Comparison of ENCODE assay signal across 9 cellular contexts in genomic region chr12:53750812-53751335, GRCh38. TPM values are rescaled to one million over a fixed set of nuclear protein-coding genes. Genes with fewer than 3 reads are reported as not detected.
DNase-seq lines count a peak whose midpoint lies in the region; ATAC-seq lines count a peak whose summit lies in the region.
"Had no signal": no experiment of that assay in that cellular context is flagged by ENCODE, and none has a peak within 500 bp of the region (broad histone marks: within the 10 kb centered on the region; RNA-seq: fewer than 3 reads in every experiment).

No MANE protein-coding gene starts in this region.

- no peak overlapping the region for H3K27ac Mint-ChIP-seq in dendritic cell treated with granulocyte-macrophage colony-stimulating factor and Interleukin-4, amounts not matched to agents 40 ng/mL and 50 ng/mL, for 4 days

- DNase-seq in Right ventricle myocardium inferior (ENCODE audit: missing footprints) (no peak), cardiac septum (ENCODE audit: low spot score) (no peak), NCI-H1694 treated with DMSO at 0.1 percent for 48 hours (lab: John Stamatoyannopoulos, UW) (peak; percentile 73), iPS-NIHi11 (ENCODE audit: low spot score) (no peak), COR-L47 (lab: John Stamatoyannopoulos, UW) (no peak)

- peak overlapping the region; percentile 35 to 70 for H3K4me3 ChIP-seq in muscle layer of duodenum (ENCODE audit: low read depth in 1 of 2, low read length in 2 of 2)

- peaks cover 7% of the 10 kb centered on the region for H3K27me3 Mint-ChIP-seq in dendritic cell treated with granulocyte-macrophage colony-stimulating factor and Interleukin-4, amounts not matched to agents 40 ng/mL and 50 ng/mL, for 4 days

- H3K4me3 Mint-ChIP-seq in dendritic cell treated with granulocyte-macrophage colony-stimulating factor and Interleukin-4, amounts not matched to agents 40 ng/mL and 50 ng/mL, for 4 days = peak overlapping the region; percentile 32

- H3K36me3 Mint-ChIP-seq in dendritic cell treated with granulocyte-macrophage colony-stimulating factor and Interleukin-4, amounts not matched to agents 40 ng/mL and 50 ng/mL, for 4 days (ENCODE audit: low read depth) = no peaks in the 10 kb centered on the region

- H3K36me3 ChIP-seq in muscle layer of duodenum (ENCODE audit: control insufficient read depth in 1 of 2, insufficient read depth in 2 of 2, low read length in 2 of 2) = no peaks in the 10 kb centered on the region

- H3K27me3 ChIP-seq in muscle layer of duodenum (ENCODE audit: low read depth, low read length) = peaks cover 49% of the 10 kb centered on the region

- H3K27ac ChIP-seq in muscle layer of duodenum (ENCODE audit: low read length) = no peak overlapping the region

- ATAC-seq in Right ventricle myocardium inferior (peak; percentile 26), HG03571 (IDR thresholded peaks at IDR 0.05; ENCODE audit: unreplicated experiment) (no peak)

- peaks cover 0 to 28% of the 10 kb centered on the region in 2 donors for H3K4me1 ChIP-seq in muscle layer of duodenum (ENCODE audit: control insufficient read depth in 1 of 2, insufficient read depth in 2 of 2, low read length in 2 of 2)

- H3K4me1 Mint-ChIP-seq in dendritic cell treated with granulocyte-macrophage colony-stimulating factor and Interleukin-4, amounts not matched to agents 40 ng/mL and 50 ng/mL, for 4 days (ENCODE audit: low read depth) = peaks cover 5% of the 10 kb centered on the region

- intact Hi-C loops in Right ventricle myocardium inferior (cut with DNase I) = loop anchor here (5.0 kb wide), 1 partner anchor 436 kb away; the partner anchor contains the start of gene SMUG1
- intact Hi-C loops in cardiac septum (cut with DNase I) = no loop called here
- intact Hi-C loops in dendritic cell treated with granulocyte-macrophage colony-stimulating factor and Interleukin-4, amounts not matched to agents 40 ng/mL and 50 ng/mL, for 4 days (cut with micrococcal nuclease) = no loop called here

- no peaks in the 10 kb centered on the region for H3K9me3 Mint-ChIP-seq in dendritic cell treated with granulocyte-macrophage colony-stimulating factor and Interleukin-4, amounts not matched to agents 40 ng/mL and 50 ng/mL, for 4 days

- H3K9me3 ChIP-seq in muscle layer of duodenum (ENCODE audit: control insufficient read depth in 1 of 2, low read length in 2 of 2) = no peaks in the 10 kb centered on the region

RNA-seq across cellular contexts. Expression of gene CISTR, which starts 0.9 kb away (rescaled TPM):
- total RNA-seq in Right ventricle myocardium inferior (1.7 TPM), cardiac septum (0.75 TPM)
- total RNA-seq: subcutaneous adipose tissue had no signal

RNA-seq across cellular contexts. Expression of gene CALCOCO1, which starts 23.6 kb away (rescaled TPM):
- total RNA-seq in Right ventricle myocardium inferior (186 TPM), cardiac septum (158 TPM)
